In the genomic region with DNA sequence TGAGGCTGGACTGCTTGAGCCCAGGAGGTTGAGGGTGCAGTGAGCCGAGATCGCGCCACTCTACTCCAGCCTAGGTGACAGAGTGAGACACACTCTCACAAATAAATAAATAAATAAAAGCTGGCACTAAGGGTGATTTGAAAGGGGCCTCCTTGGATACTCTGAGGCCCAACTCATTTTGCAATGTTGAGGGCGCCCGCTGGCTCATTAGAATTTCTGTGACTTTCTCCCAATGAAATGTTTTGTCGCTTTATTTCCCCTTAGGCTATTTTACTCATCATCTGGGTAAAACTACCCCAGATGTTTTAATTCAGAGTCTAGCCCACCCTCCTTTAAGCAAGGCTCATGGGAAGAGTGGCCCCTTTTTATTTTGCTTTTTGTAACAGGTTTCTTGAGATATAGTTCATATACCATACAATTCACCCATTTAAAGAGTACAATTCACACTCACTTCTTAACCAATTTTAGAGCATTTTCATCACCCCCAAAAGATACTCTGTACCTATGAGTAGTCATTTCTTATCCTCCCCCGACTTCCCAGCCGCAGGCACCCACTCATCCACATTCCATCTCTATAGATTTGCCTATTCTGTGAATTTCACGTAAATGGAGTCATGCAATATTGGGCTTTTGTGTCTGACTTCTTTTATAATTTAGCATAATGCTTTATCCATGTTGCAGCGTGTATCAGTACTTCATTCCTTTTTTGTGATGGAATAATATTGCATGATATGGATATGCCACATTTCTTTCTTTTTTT, we compare ENCODE assay signal across 8 cellular contexts.
"Had no signal": no experiment of that assay in that cellular context is flagged by ENCODE, and none has a peak within 500 bp of the region (broad histone marks: within the 10 kb centered on the region; RNA-seq: fewer than 3 reads in every experiment).

No MANE protein-coding gene starts in this region.

- H3K4me3 ChIP-seq: HAP-1, K562 had no signal

- DNase-seq: GOT3, H7, HFFc6, IMR-90, KG1 had no signal

- H3K4me3 Mint-ChIP-seq: HFFc6 had no signal

- ATAC-seq: HCT116, K562 had no signal

- H3K36me3 ChIP-seq: HAP-1 had no signal

- H3K27ac Mint-ChIP-seq: HFFc6 had no signal

- H3K4me1 ChIP-seq: HAP-1 had no signal

- H3K9me3 ChIP-seq: HAP-1 had no signal
